ENCODE assay signal across 11 cellular contexts in the genomic region with DNA sequence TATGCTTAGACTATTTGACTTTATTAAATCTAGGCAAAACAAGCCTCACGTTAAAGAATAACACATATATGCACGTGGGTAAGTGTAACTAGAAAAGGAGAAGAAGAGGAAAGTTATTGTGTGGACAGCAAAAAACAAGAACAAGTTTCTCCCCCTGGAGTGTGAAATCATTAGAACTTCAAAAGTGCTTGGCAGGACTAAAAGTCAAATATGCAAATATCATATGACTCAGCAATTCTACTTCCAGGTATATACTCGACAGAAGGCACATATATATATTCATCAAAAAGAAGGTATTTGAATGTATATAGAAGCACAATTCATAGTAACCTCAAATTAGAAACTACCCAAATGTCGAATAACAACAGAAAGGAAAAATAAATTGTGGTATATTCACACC.
"Had no signal": no experiment of that assay in that cellular context is flagged by ENCODE, and none has a peak within 500 bp of the region (broad histone marks: within the 10 kb centered on the region; RNA-seq: fewer than 3 reads in every experiment).

No MANE protein-coding gene starts in this region.

- H3K4me3 Mint-ChIP-seq: activated CD4-positive, alpha-beta memory T cell treated with anti-CD3 and anti-CD28 coated beads for 36 hours; activated CD8-positive, alpha-beta memory T cell treated with anti-CD3 and anti-CD28 coated beads, Interleukin-2, amount 10 ng/mL, durations not matched to agents 7 days and 5 days; activated T-cell treated with anti-CD3 and anti-CD28 coated beads, Interleukin-2, amount 50 U/mL, for 24 hours; stimulated activated memory B cell treated with anti-CD40 and anti-IgM and Interleukin-4, amounts not matched to agents 10 μg/mL and 1 μg/mL and 100 μg/mL, for 72 hours had no signal

- DNase-seq: activated CD4-positive, alpha-beta memory T cell treated with anti-CD3 and anti-CD28 coated beads for 36 hours; activated CD4-positive, alpha-beta T cell treated with anti-CD3 and anti-CD28 coated beads for 1 hour; activated CD8-positive, alpha-beta memory T cell treated with anti-CD3 and anti-CD28 coated beads, Interleukin-2, amount 10 ng/mL, durations not matched to agents 7 days and 5 days; activated naive CD4-positive, alpha-beta T cell treated with anti-CD3 and anti-CD28 coated beads, Interleukin-2, amount 50 U/mL, for 16 hours; activated T-cell treated with anti-CD3 and anti-CD28 coated beads, Interleukin-2, amount 50 U/mL, for 24 hours; islet precursor cell had no signal

- H3K4me3 ChIP-seq: cardiac muscle cell, thyroid gland had no signal

- H3K27ac ChIP-seq: cardiac muscle cell, parathyroid adenoma, thyroid gland had no signal

- H3K9me3 ChIP-seq: thyroid gland had no signal

- H3K9me3 Mint-ChIP-seq: activated CD4-positive, alpha-beta memory T cell treated with anti-CD3 and anti-CD28 coated beads for 36 hours; activated T-cell treated with anti-CD3 and anti-CD28 coated beads, Interleukin-2, amount 50 U/mL, for 24 hours had no signal

- H3K4me1 ChIP-seq: parathyroid adenoma had no signal

- ATAC-seq: activated CD8-positive, alpha-beta memory T cell treated with anti-CD3 and anti-CD28 coated beads, Interleukin-2, amount 10 ng/mL, durations not matched to agents 7 days and 5 days; left lobe of liver; stimulated activated memory B cell treated with anti-CD40 and anti-IgM and Interleukin-4, amounts not matched to agents 10 μg/mL and 1 μg/mL and 100 μg/mL, for 72 hours had no signal

- H3K4me1 Mint-ChIP-seq: activated CD8-positive, alpha-beta memory T cell treated with anti-CD3 and anti-CD28 coated beads, Interleukin-2, amount 10 ng/mL, durations not matched to agents 7 days and 5 days had no signal

- H3K9ac ChIP-seq: parathyroid adenoma had no signal

- H2AFZ ChIP-seq: parathyroid adenoma had no signal

- H3K27me3 ChIP-seq: cardiac muscle cell, thyroid gland had no signal

- H3K27ac Mint-ChIP-seq: activated CD4-positive, alpha-beta memory T cell treated with anti-CD3 and anti-CD28 coated beads for 36 hours; activated CD8-positive, alpha-beta memory T cell treated with anti-CD3 and anti-CD28 coated beads, Interleukin-2, amount 10 ng/mL, durations not matched to agents 7 days and 5 days; activated T-cell treated with anti-CD3 and anti-CD28 coated beads, Interleukin-2, amount 50 U/mL, for 24 hours; stimulated activated memory B cell treated with anti-CD40 and anti-IgM and Interleukin-4, amounts not matched to agents 10 μg/mL and 1 μg/mL and 100 μg/mL, for 72 hours had no signal

- H3K36me3 Mint-ChIP-seq: activated CD4-positive, alpha-beta memory T cell treated with anti-CD3 and anti-CD28 coated beads for 36 hours; activated CD8-positive, alpha-beta memory T cell treated with anti-CD3 and anti-CD28 coated beads, Interleukin-2, amount 10 ng/mL, durations not matched to agents 7 days and 5 days; stimulated activated memory B cell treated with anti-CD40 and anti-IgM and Interleukin-4, amounts not matched to agents 10 μg/mL and 1 μg/mL and 100 μg/mL, for 72 hours had no signal

- H3K36me3 ChIP-seq: cardiac muscle cell, thyroid gland had no signal
